ENCODE assay signal across 8 cellular contexts in the genomic region with DNA sequence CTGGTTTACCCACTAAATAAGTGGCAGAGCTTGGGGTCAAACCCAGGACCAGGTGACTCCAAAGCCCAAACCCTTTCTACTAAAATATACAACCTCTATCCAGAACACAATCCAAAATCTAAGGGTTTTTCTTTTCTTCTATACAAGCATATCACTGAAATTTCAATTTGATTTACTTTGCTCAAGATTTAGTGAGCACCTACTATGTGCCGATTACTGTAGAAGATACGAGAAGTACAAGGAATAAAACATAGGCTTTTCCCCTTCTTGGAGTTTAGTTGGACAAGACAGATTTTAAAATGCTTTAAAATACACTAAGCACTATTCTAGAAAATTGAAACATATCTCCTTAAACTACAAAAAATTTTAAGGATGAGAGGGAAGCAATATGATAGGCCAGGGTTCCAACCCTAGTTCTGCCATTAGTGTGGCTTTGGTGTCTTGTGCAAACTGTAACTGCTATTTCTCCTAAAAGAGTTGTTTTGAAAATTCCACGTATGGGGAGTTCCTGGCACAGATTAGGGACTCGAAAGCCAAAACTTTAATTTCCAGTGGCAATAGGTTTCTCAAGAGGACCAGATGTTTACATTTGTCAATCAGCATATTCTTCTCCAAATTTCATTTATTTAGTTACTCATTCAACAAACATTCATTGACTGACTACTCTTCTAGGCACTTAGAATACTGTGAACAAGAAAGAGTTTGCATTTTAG. TPM values are rescaled to one million over a fixed set of nuclear protein-coding genes. Genes with fewer than 3 reads are reported as not detected.
DNase-seq lines count a peak whose midpoint lies in the region; ATAC-seq and TF ChIP-seq lines count a peak whose summit lies in the region.

No MANE protein-coding gene starts in this region.

- H3K27me3 Mint-ChIP-seq in activated naive CD8-positive, alpha-beta T cell, result no peaks in the 10 kb centered on the region

- H3K27ac ChIP-seq in right atrium auricular region (peak overlapping the region; percentile 96 to 98), vagina (peak overlapping the region; percentile 92)

- H3K36me3 ChIP-seq in right atrium auricular region (peaks cover 11% of the 10 kb centered on the region), vagina (peaks cover 0 to 9% of the 10 kb centered on the region in 2 donors)

- H3K9me3 Mint-ChIP-seq in activated naive CD8-positive, alpha-beta T cell (ENCODE audit: low read depth), result no peaks in the 10 kb centered on the region

- no peak for TF ChIP-seq POLR2A in vagina (IDR thresholded peaks at IDR 0.05)

- H3K4me3 Mint-ChIP-seq in activated naive CD8-positive, alpha-beta T cell, result peak overlapping the region; percentile 97

- DNase-seq in right atrium auricular region (ENCODE audit: low spot score) (no peak), Right ventricle myocardium inferior (ENCODE audit: missing footprints) (no peak), kidney glomerular epithelial cell (lab: John Stamatoyannopoulos, UW) (peak; percentile 33), vagina (ENCODE audit: extremely low spot score in 2 of 2) (no peak), NCI-H187 (lab: John Stamatoyannopoulos, UW) (no peak)

- peak overlapping the region in 1 of 2 donors; percentile 93 for H3K4me3 ChIP-seq in right atrium auricular region
- no peak overlapping the region for H3K4me3 ChIP-seq in vagina

- no peaks in the 10 kb centered on the region for H3K27me3 ChIP-seq in right atrium auricular region
- no peaks in the 10 kb centered on the region for H3K27me3 ChIP-seq in vagina

- peak overlapping the region; percentile 34 for H3K27ac Mint-ChIP-seq in activated naive CD8-positive, alpha-beta T cell

- no peak for ATAC-seq in Right ventricle myocardium inferior
- ATAC-seq in GM21528 (IDR thresholded peaks at IDR 0.05; ENCODE audit: low FRiP score, unreplicated experiment), result no peak
- no peak for ATAC-seq in GM19397 (IDR thresholded peaks at IDR 0.05; ENCODE audit: unreplicated experiment)

- no peak for TF ChIP-seq CTCF in right atrium auricular region (IDR thresholded peaks at IDR 0.05)
- no peak for TF ChIP-seq CTCF in vagina (IDR thresholded peaks at IDR 0.05)

- intact Hi-C loops in Right ventricle myocardium inferior (cut with DNase I) (loop anchor here (5.0 kb wide), 1 partner anchor 1501 kb away; the partner anchor contains the start of genes SLC38A6 and TRMT5), vagina (cut with DNase I) (no loop called here)

- H3K4me1 ChIP-seq in right atrium auricular region (peaks cover 0 to 50% of the 10 kb centered on the region in 2 donors), vagina (peaks cover 54% of the 10 kb centered on the region)

- H3K9me3 ChIP-seq in right atrium auricular region, result no peaks in the 10 kb centered on the region
- no peaks in the 10 kb centered on the region for H3K9me3 ChIP-seq in vagina

- peaks cover 57% of the 10 kb centered on the region for H3K4me1 Mint-ChIP-seq in activated naive CD8-positive, alpha-beta T cell (ENCODE audit: low read depth)

- peaks cover 5% of the 10 kb centered on the region for H3K36me3 Mint-ChIP-seq in activated naive CD8-positive, alpha-beta T cell

RNA-seq across cellular contexts. Expression of gene L3HYPDH, which starts 2.6 kb away (rescaled TPM):
- 10 to 100 TPM; 26.5 to 29.8 TPM for total RNA-seq in right atrium auricular region
- total RNA-seq in Right ventricle myocardium inferior, result 8.8 TPM
- total RNA-seq in vagina, result 103 TPM

RNA-seq across cellular contexts. Expression of gene JKAMP, which starts 2.8 kb away (rescaled TPM):
- total RNA-seq in right atrium auricular region (10 to 100 TPM; 38.0 to 66.0 TPM), Right ventricle myocardium inferior (23.7 TPM), vagina (45.9 TPM)

RNA-seq across cellular contexts. Expression of gene GPR135, which starts 16.4 kb away (rescaled TPM):
- total RNA-seq in right atrium auricular region, result 1 to 10 TPM; 4.1 to 5.0 TPM
- 1.5 TPM for total RNA-seq in Right ventricle myocardium inferior
- total RNA-seq in vagina, result 6.4 TPM
